8 cellular contexts compared by ENCODE assay signal in genomic region chr5:177497011-177497296, GRCh38. TPM values are rescaled to one million over a fixed set of nuclear protein-coding genes. Genes with fewer than 3 reads are reported as not detected.
A peak's percentile ranks its signal among the peaks of the same experiment; 100 is the strongest.
DNase-seq lines count a peak whose midpoint lies in the region; ATAC-seq and TF ChIP-seq lines count a peak whose summit lies in the region.

No MANE protein-coding gene starts in this region.

- CTCF ChIA-PET in mammary epithelial cell (lab: Charles Lee; ENCODE audit: low non-redundant PET) = no interaction called here

- peaks cover 83% of the 10 kb centered on the region for H3K4me1 ChIP-seq in left ventricle myocardium inferior
- peaks cover 61% of the 10 kb centered on the region for H3K4me1 ChIP-seq in mammary epithelial cell (ENCODE audit: insufficient read depth, low read length)
- H3K4me1 ChIP-seq in mucosa of stomach (ENCODE audit: control insufficient read depth, insufficient read depth, low read length) = peaks cover 47% of the 10 kb centered on the region

- no CpG with 5 or more reads among the region's 11 CpGs for WGBS in mammary epithelial cell (ENCODE audit: low coverage, missing lambda C conversion rate)

- H3K27ac ChIP-seq in left ventricle myocardium inferior (replicated peaks) (peak overlapping the region; percentile 95), mammary epithelial cell (ENCODE audit: insufficient read depth, low read depth, low read length) (peak overlapping the region; percentile 37)

- no peak for DNase-seq in left ventricle myocardium inferior
- no peak for DNase-seq in Right ventricle myocardium superior
- no peak for DNase-seq in mammary epithelial cell
- no peak for DNase-seq in kidney tubule cell (ENCODE audit: low spot score)
- no peak for DNase-seq in SIG-M5 (lab: John Stamatoyannopoulos, UW)
- no peak for DNase-seq in NOMO-1 treated with DMSO at 0.1 percent for 48 hours (lab: John Stamatoyannopoulos, UW; ENCODE audit: unreplicated experiment)

- H3K9ac ChIP-seq in mammary epithelial cell (ENCODE audit: insufficient read depth, low read length) (peak overlapping the region; percentile 53), mucosa of stomach (ENCODE audit: low read length) (peak overlapping the region; percentile 62)

- TF ChIP-seq CTCF in left ventricle myocardium inferior (IDR thresholded peaks at IDR 0.05; ENCODE audit: borderline replicate concordance) = no peak
- no peak for TF ChIP-seq CTCF in mammary epithelial cell (conservative IDR thresholded peaks at IDR 0.05 in 1 of 2, IDR thresholded peaks at IDR 0.05 in 1 of 2; ENCODE audit: extremely low read depth in 1 of 2, insufficient read depth in 1 of 2, low read depth in 1 of 2, low read length in 2 of 2)

- H2AFZ ChIP-seq in mammary epithelial cell (ENCODE audit: low read depth, low read length) = peak overlapping the region; percentile 29

- H3K27me3 ChIP-seq in left ventricle myocardium inferior (ENCODE audit: low read depth) = no peaks in the 10 kb centered on the region
- H3K27me3 ChIP-seq in mammary epithelial cell (ENCODE audit: insufficient read depth, low read length) = no peaks in the 10 kb centered on the region
- H3K27me3 ChIP-seq in mucosa of stomach (ENCODE audit: control insufficient read depth, insufficient read depth, low read length) = peaks cover 19% of the 10 kb centered on the region

- dilution Hi-C loops in mammary epithelial cell (cut with HindIII; ENCODE audit: low sequenced_read_pairs) = no loop called here

- H3K36me3 ChIP-seq in left ventricle myocardium inferior (peaks cover 12% of the 10 kb centered on the region), mammary epithelial cell (ENCODE audit: insufficient read depth, low read length) (peaks cover 5% of the 10 kb centered on the region), mucosa of stomach (ENCODE audit: control insufficient read depth, insufficient read depth, low read length) (no peaks in the 10 kb centered on the region)

- H4K20me1 ChIP-seq in mammary epithelial cell (ENCODE audit: insufficient read depth, low read length) = no peaks in the 10 kb centered on the region

- in situ Hi-C loops in mammary epithelial cell (cut with MboI; ENCODE audit: low sequenced_read_pairs in 2 of 2) = no loop called here

- BruUV-seq in mammary epithelial cell (replicated peaks; lab: Mats Ljungman, UMichigan) = no TSS peak

- H3K4me3 ChIP-seq in left ventricle myocardium inferior (peak overlapping the region; percentile 96), mammary epithelial cell (replicated peaks in 1 of 3; ENCODE audit: insufficient read depth in 1 of 3, low read depth in 2 of 3, low read length in 3 of 3) (peak overlapping the region; percentile 73 to 80 (median 74)), mucosa of stomach (ENCODE audit: low read length) (peak overlapping the region; percentile 80)

- no peak for ATAC-seq in Right ventricle myocardium superior (ENCODE audit: poor library complexity)
- ATAC-seq in GM19395 (IDR thresholded peaks at IDR 0.05; ENCODE audit: unreplicated experiment) = no peak

- H3K9me3 ChIP-seq in left ventricle myocardium inferior (replicated peaks) (no peaks in the 10 kb centered on the region), mammary epithelial cell (replicated peaks; ENCODE audit: insufficient read depth, low read length) (no peaks in the 10 kb centered on the region), mucosa of stomach (ENCODE audit: control insufficient read depth, low read length) (no peaks in the 10 kb centered on the region)

- peak overlapping the region; percentile 81 for H3K4me2 ChIP-seq in mammary epithelial cell (ENCODE audit: insufficient read depth, low read depth, low read length)

- peaks cover 48% of the 10 kb centered on the region for H3K79me2 ChIP-seq in mammary epithelial cell (ENCODE audit: insufficient read depth, low read length)

- intact Hi-C loops in left ventricle myocardium inferior (cut with micrococcal nuclease) (no loop called here), Right ventricle myocardium superior (cut with DNase I) (no loop called here), mammary epithelial cell (cut with micrococcal nuclease) (loop anchor here (2.0 to 5.0 kb wide), 2 partner anchors 92 to 95 kb away; partner anchors contain the start of gene TMED9)

RNA-seq across cellular contexts. Expression of gene PDLIM7, which starts 0.5 kb away (rescaled TPM):
- total RNA-seq in left ventricle myocardium inferior (54.4 TPM), Right ventricle myocardium superior (37.0 TPM), mammary epithelial cell (100 to 1,000 TPM; 235 to 259 TPM)
- 103 TPM for polyA plus RNA-seq in mammary epithelial cell
- 95.3 TPM for polyA minus RNA-seq in mammary epithelial cell

RNA-seq across cellular contexts. Expression of gene DOK3, which starts 12.7 kb away (rescaled TPM):
- total RNA-seq in left ventricle myocardium inferior (3.3 TPM), Right ventricle myocardium superior (4.2 TPM), mammary epithelial cell (1 to 10 TPM; 4.3 to 4.7 TPM)
- polyA plus RNA-seq in mammary epithelial cell = 1.7 TPM
- 2.4 TPM for polyA minus RNA-seq in mammary epithelial cell

RNA-seq across cellular contexts. Expression of gene DDX41, which starts 19.8 kb away (rescaled TPM):
- 29.7 TPM for total RNA-seq in left ventricle myocardium inferior
- 22.6 TPM for total RNA-seq in Right ventricle myocardium superior
- 10 to 100 TPM; 60.7 to 80.6 TPM for total RNA-seq in mammary epithelial cell
- polyA plus RNA-seq in mammary epithelial cell = 115 TPM
- 79.3 TPM for polyA minus RNA-seq in mammary epithelial cell

RNA-seq across cellular contexts. Expression of gene DBN1, which starts 23.5 kb away (rescaled TPM):
- 21.8 TPM for total RNA-seq in left ventricle myocardium inferior
- total RNA-seq in Right ventricle myocardium superior = 24.2 TPM
- total RNA-seq in mammary epithelial cell = 100 to 1,000 TPM in 1 of 2 donors, 10 to 100 TPM in 1; 80.3 to 107 TPM
- 35.0 TPM for polyA plus RNA-seq in mammary epithelial cell
- polyA minus RNA-seq in mammary epithelial cell = 42.0 TPM

RNA-seq across cellular contexts. Expression of gene PRR7, which starts 50.3 kb away (rescaled TPM):
- total RNA-seq in left ventricle myocardium inferior (2.1 TPM), Right ventricle myocardium superior (0.59 TPM), mammary epithelial cell (10 to 100 TPM; 13.9 to 23.3 TPM)
- 14.2 TPM for polyA plus RNA-seq in mammary epithelial cell
- polyA minus RNA-seq in mammary epithelial cell = 1.2 TPM
